Comparison of ENCODE assay signal across 1 cellular context in the genomic region with DNA sequence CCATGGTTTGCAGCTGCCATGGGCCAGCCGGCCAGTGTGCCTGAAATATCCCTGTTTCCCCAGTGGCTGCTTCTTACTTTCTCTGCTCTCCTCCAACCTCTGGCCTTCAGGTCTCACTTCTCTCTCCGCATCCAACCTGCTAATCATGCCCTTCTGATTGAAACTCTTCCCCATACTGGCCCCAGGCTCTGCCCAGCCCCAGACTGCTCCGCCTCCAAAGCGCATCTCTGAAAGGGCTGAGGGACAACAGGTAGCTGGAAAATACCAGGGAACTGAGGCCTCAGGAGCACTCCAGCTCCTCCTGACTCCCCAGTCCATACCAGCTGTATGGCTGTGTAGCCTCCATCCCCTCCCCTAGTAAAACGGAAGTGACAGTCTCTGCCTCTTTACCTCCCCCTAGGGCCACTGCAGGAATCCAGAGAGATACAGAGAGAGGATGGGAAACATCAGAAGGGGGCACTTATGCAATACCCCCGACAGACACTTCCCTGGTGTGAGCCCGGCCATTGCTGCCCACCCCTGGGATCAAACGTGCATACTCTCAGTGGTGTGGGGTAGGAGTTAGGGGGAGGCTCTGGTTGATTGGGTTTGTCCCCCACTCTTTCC.
TF ChIP-seq lines count a peak whose summit lies in the region.

No MANE protein-coding gene starts in this region.

TF ChIP-seq in GM23338, 12 proteins besides CTCF, POLR2A, EP300 and RAD21 (continued from another document):
- TF ChIP-seq, protein P1, sequence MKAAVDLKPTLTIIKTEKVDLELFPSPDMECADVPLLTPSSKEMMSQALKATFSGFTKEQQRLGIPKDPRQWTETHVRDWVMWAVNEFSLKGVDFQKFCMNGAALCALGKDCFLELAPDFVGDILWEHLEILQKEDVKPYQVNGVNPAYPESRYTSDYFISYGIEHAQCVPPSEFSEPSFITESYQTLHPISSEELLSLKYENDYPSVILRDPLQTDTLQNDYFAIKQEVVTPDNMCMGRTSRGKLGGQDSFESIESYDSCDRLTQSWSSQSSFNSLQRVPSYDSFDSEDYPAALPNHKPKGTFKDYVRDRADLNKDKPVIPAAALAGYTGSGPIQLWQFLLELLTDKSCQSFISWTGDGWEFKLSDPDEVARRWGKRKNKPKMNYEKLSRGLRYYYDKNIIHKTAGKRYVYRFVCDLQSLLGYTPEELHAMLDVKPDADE (IDR thresholded peaks at IDR 0.05): no peak
- TF ChIP-seq JUNB (IDR thresholded peaks at IDR 0.05; ENCODE audit: unreplicated experiment) (no peak), ZNF114 (CRISPR knock-in tag; IDR thresholded peaks at IDR 0.05) (no peak), EZH2phosphoT487 (IDR thresholded peaks at IDR 0.05; ENCODE audit: unreplicated experiment) (no peak), ZNF331 (CRISPR knock-in tag; IDR thresholded peaks at IDR 0.05; ENCODE audit: low read depth) (no peak), NANOG (IDR thresholded peaks at IDR 0.05; ENCODE audit: borderline replicate concordance) (no peak), STAT1 (IDR thresholded peaks at IDR 0.05; ENCODE audit: unreplicated experiment) (no peak), CREB1 (CRISPR knock-in tag; IDR thresholded peaks at IDR 0.05; ENCODE audit: low read depth) (no peak), EZH2 (IDR thresholded peaks at IDR 0.05; ENCODE audit: low read depth, unreplicated experiment) (no peak)
- TF ChIP-seq, protein P2, sequence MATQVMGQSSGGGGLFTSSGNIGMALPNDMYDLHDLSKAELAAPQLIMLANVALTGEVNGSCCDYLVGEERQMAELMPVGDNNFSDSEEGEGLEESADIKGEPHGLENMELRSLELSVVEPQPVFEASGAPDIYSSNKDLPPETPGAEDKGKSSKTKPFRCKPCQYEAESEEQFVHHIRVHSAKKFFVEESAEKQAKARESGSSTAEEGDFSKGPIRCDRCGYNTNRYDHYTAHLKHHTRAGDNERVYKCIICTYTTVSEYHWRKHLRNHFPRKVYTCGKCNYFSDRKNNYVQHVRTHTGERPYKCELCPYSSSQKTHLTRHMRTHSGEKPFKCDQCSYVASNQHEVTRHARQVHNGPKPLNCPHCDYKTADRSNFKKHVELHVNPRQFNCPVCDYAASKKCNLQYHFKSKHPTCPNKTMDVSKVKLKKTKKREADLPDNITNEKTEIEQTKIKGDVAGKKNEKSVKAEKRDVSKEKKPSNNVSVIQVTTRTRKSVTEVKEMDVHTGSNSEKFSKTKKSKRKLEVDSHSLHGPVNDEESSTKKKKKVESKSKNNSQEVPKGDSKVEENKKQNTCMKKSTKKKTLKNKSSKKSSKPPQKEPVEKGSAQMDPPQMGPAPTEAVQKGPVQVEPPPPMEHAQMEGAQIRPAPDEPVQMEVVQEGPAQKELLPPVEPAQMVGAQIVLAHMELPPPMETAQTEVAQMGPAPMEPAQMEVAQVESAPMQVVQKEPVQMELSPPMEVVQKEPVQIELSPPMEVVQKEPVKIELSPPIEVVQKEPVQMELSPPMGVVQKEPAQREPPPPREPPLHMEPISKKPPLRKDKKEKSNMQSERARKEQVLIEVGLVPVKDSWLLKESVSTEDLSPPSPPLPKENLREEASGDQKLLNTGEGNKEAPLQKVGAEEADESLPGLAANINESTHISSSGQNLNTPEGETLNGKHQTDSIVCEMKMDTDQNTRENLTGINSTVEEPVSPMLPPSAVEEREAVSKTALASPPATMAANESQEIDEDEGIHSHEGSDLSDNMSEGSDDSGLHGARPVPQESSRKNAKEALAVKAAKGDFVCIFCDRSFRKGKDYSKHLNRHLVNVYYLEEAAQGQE (IDR thresholded peaks at IDR 0.05; ENCODE audit: unreplicated experiment): no peak
